22 cellular contexts compared by ENCODE assay signal in the genomic region with DNA sequence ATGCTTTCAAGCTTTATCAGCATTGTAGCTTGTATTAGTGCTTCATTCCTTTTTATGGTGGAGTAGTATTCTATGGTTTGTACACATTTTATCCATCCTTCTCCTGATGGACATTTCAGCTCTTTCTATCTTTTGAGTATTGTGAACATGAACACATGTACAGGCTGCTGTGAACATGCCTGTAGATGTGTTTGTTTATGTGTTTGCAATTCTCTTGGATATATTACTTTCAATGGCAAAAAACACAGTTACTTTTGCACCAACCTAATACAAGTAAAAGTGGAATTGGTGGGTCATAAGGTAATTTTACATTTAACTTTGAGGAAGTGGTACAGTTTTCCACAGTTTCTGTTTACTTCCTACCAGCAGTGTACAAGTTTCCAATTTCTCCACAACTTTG.
DNase-seq lines count a peak whose midpoint lies in the region; ATAC-seq, FAIRE-seq and TF ChIP-seq lines count a peak whose summit lies in the region.
"Had no signal": no experiment of that assay in that cellular context is flagged by ENCODE, and none has a peak within 500 bp of the region (broad histone marks: within the 10 kb centered on the region; RNA-seq: fewer than 3 reads in every experiment).

No MANE protein-coding gene starts in this region.

- H3K27ac ChIP-seq in osteoblast (ENCODE audit: low read depth, low read length) = peak overlapping the region; percentile 65

- no peak overlapping the region for H3K4me3 ChIP-seq in osteoblast (ENCODE audit: insufficient read depth, low read length)
- H3K4me3 ChIP-seq: HAP-1 had no signal

- DNase-seq in CD1c-positive myeloid dendritic cell (ENCODE audit: extremely low spot score) (peak; percentile 30), HFFc6 (no peak), osteoblast (ENCODE audit: insufficient read length, low spot score, missing footprints) (no peak), DMS53 (lab: John Stamatoyannopoulos, UW) (no peak), GM12892 (ENCODE audit: insufficient read length) (no peak)
- no peak for DNase-seq in effector memory CD8-positive, alpha-beta T cell
- DNase-seq: Caco-2; CD4-positive, alpha-beta T cell; KBM-7; MM.1S; NCI-H1092 treated with DMSO at 0.1 percent for 48 hours; NCI-H146; NCI-H2029 treated with DMSO at 0.1 percent for 48 hours; NCI-H226; NCI-H510A treated with DMSO at 0.1 percent for 48 hours; NCI-H774; NK-92 treated with Interleukin-12 subunit alpha and Interleukin-12 subunit beta, amount 100 ng/mL, for 24 hours; SIG-M5; SK-N-SH had no signal

- no peaks in the 10 kb centered on the region for H3K27me3 Mint-ChIP-seq in HFFc6 (ENCODE audit: insufficient read depth)
- H3K27me3 Mint-ChIP-seq in effector memory CD8-positive, alpha-beta T cell = no peaks in the 10 kb centered on the region
- H3K27me3 Mint-ChIP-seq: CD4-positive, alpha-beta T cell had no signal

- no peak for ATAC-seq in effector memory CD8-positive, alpha-beta T cell (replicated peaks)
- ATAC-seq in GM21619 (IDR thresholded peaks at IDR 0.05; ENCODE audit: unreplicated experiment) = no peak
- no peak for ATAC-seq in GM21723 (IDR thresholded peaks at IDR 0.05; ENCODE audit: unreplicated experiment)

- H3K4me1 ChIP-seq in osteoblast (ENCODE audit: insufficient read depth, low read length) = peaks cover 51% of the 10 kb centered on the region

- H3K9me3 Mint-ChIP-seq in HFFc6 = no peaks in the 10 kb centered on the region
- H3K9me3 Mint-ChIP-seq in effector memory CD8-positive, alpha-beta T cell = no peaks in the 10 kb centered on the region
- H3K9me3 Mint-ChIP-seq: CD4-positive, alpha-beta T cell had no signal

- TF ChIP-seq CTCF in HFFc6 (IDR thresholded peaks at IDR 0.05) (no peak), osteoblast (IDR thresholded peaks at IDR 0.05; ENCODE audit: extremely low read depth, low read depth, low read length) (no peak)

- TF ChIP-seq POLR2A in GM12892 (IDR thresholded peaks at IDR 0.05; ENCODE audit: low read depth, low read length) = no peak

- H3K79me2 ChIP-seq in osteoblast (ENCODE audit: insufficient read depth, low read length) = peaks cover 96% of the 10 kb centered on the region

- H3K27me3 ChIP-seq in osteoblast (ENCODE audit: insufficient read depth, low read length) = no peaks in the 10 kb centered on the region

- peaks cover 97% of the 10 kb centered on the region for H3K4me1 Mint-ChIP-seq in HFFc6 (ENCODE audit: low read depth)
- peaks cover 25 to 29% of the 10 kb centered on the region in 2 donors for H3K4me1 Mint-ChIP-seq in effector memory CD8-positive, alpha-beta T cell (ENCODE audit: low read depth in 2 of 2)

- FAIRE-seq in GM12892 (lab: Jason Lieb, UNC) = no peak

- H4K20me1 ChIP-seq in osteoblast (ENCODE audit: insufficient read depth, low read length) = peaks cover 25% of the 10 kb centered on the region

- no peaks in the 10 kb centered on the region for H3K9me3 ChIP-seq in osteoblast (ENCODE audit: low read depth, low read length)
- H3K9me3 ChIP-seq: Caco-2, HAP-1, SK-N-SH had no signal

- no peak overlapping the region for H3K4me2 ChIP-seq in osteoblast (ENCODE audit: insufficient read depth, low read length)
- H3K4me2 ChIP-seq: SK-N-SH had no signal

- H3K4me3 Mint-ChIP-seq in HFFc6 = no peak overlapping the region; the same call in 1 of the 2 replicates
- H3K4me3 Mint-ChIP-seq in effector memory CD8-positive, alpha-beta T cell = no peak overlapping the region
- H3K4me3 Mint-ChIP-seq: CD4-positive, alpha-beta T cell had no signal

- H3K27ac Mint-ChIP-seq in HFFc6 = peak overlapping the region; percentile 10; the same call in 1 of the 2 replicates
- peak overlapping the region; percentile 46 to 64 for H3K27ac Mint-ChIP-seq in effector memory CD8-positive, alpha-beta T cell
- H3K27ac Mint-ChIP-seq: CD4-positive, alpha-beta T cell had no signal

- peaks cover 10% of the 10 kb centered on the region; the same call in 1 of the 2 replicates for H3K36me3 Mint-ChIP-seq in HFFc6 (ENCODE audit: low read depth)
- H3K36me3 Mint-ChIP-seq in effector memory CD8-positive, alpha-beta T cell (ENCODE audit: insufficient read depth) = no peaks in the 10 kb centered on the region

- H2AFZ ChIP-seq in osteoblast (ENCODE audit: low read length) = no peak overlapping the region

- peaks cover 15% of the 10 kb centered on the region for H3K36me3 ChIP-seq in osteoblast (ENCODE audit: insufficient read depth, low read length)
- H3K36me3 ChIP-seq: HAP-1 had no signal
